Comparison of ENCODE assay signal across 14 cellular contexts in the genomic region with DNA sequence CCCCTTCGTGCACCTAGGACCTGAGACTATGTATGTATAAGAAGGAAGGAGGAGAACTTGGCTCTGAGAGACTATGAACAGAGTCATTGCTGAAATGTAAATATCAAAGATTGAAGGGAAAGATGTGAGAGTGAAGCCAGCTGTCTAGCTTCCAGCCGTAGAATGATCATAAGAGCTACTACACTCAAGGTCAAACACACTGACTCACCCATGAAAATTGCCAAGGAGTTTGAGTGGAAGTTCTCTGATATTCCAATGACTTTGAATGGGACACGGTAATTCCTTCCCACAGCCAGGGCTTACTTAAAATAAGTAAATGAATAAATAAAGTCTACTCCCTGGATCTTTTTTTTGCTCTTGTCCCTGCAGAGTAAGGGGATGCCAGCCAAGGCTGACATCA.
DNase-seq lines count a peak whose midpoint lies in the region; FAIRE-seq and TF ChIP-seq lines count a peak whose summit lies in the region.
"Had no signal": no experiment of that assay in that cellular context is flagged by ENCODE, and none has a peak within 500 bp of the region (broad histone marks: within the 10 kb centered on the region; RNA-seq: fewer than 3 reads in every experiment).

No MANE protein-coding gene starts in this region.

- no peak for FAIRE-seq in frontal cortex (lab: Jason Lieb, UNC)
- FAIRE-seq: GM12878 had no signal

- peaks cover 4% of the 10 kb centered on the region for H3K79me2 ChIP-seq in osteoblast (ENCODE audit: insufficient read depth, low read length)

- H3K4me3 ChIP-seq in osteoblast (ENCODE audit: insufficient read depth, low read length), result no peak overlapping the region
- no peak overlapping the region for H3K4me3 ChIP-seq in HAP-1
- H3K4me3 ChIP-seq: GM12878, vagina had no signal

- no peak overlapping the region for H2AFZ ChIP-seq in osteoblast (ENCODE audit: low read length)

- DNase-seq in DMS53 (lab: John Stamatoyannopoulos, UW) (peak; percentile 67), NCI-H446 (lab: John Stamatoyannopoulos, UW) (peak; percentile 22 to 67), fibroblast of the conjunctiva (ENCODE audit: low read depth) (peak; percentile 55), osteoblast (ENCODE audit: insufficient read length, low spot score, missing footprints) (peak; percentile 90), frontal cortex (ENCODE audit: low spot score in 2 of 2) (no peak), HAP-1 (ENCODE audit: low spot score in 2 of 2) (no peak), ureter (ENCODE audit: low spot score) (no peak)
- no peak for DNase-seq in stimulated activated naive CD4-positive, alpha-beta T cell (lab: John Stamatoyannopoulos, UW)
- DNase-seq: NCI-H1436, nucleus accumbens, RPMI8226 had no signal

- no peak overlapping the region for H3K27ac ChIP-seq in osteoblast (ENCODE audit: low read depth, low read length)
- H3K27ac ChIP-seq: HL-60, vagina had no signal

- H3K36me3 ChIP-seq in osteoblast (ENCODE audit: insufficient read depth, low read length) (no peaks in the 10 kb centered on the region), HAP-1 (replicated peaks) (no peaks in the 10 kb centered on the region)
- H3K36me3 ChIP-seq: vagina had no signal

- H3K27me3 ChIP-seq in osteoblast (ENCODE audit: insufficient read depth, low read length) (no peaks in the 10 kb centered on the region), HAP-1 (ENCODE audit: low read depth) (no peaks in the 10 kb centered on the region)
- H3K27me3 ChIP-seq: vagina had no signal

- H3K9me3 ChIP-seq in osteoblast (ENCODE audit: low read depth, low read length), result no peaks in the 10 kb centered on the region
- no peaks in the 10 kb centered on the region for H3K9me3 ChIP-seq in HAP-1
- H3K9me3 ChIP-seq: vagina had no signal

- peaks cover 10% of the 10 kb centered on the region for H3K4me1 ChIP-seq in osteoblast (ENCODE audit: insufficient read depth, low read length)
- no peaks in the 10 kb centered on the region for H3K4me1 ChIP-seq in HAP-1

- in situ Hi-C loops in HAP-1 (cut with MboI; ENCODE audit: low sequenced_read_pairs), result loop anchor here (25.0 kb wide), 1 partner anchor 1036 kb away; the partner anchor contains the start of gene BCL6

- peak overlapping the region; percentile 41 for H3K4me2 ChIP-seq in osteoblast (ENCODE audit: insufficient read depth, low read length)

- H4K20me1 ChIP-seq in osteoblast (ENCODE audit: insufficient read depth, low read length), result no peaks in the 10 kb centered on the region

- no peak for TF ChIP-seq CTCF in osteoblast (IDR thresholded peaks at IDR 0.05; ENCODE audit: extremely low read depth, low read depth, low read length)

Comparison
In these comparisons a context has a peak if more than half of its experiments do, and no peak if none do; other contexts are left out.
1. DNase-seq: peak in DMS53 (single experiment), NCI-H446 (2 of 2), fibroblast of the conjunctiva (single experiment) and osteoblast (single experiment); none in frontal cortex (0 of 2), HAP-1 (0 of 2), ureter (single experiment) and stimulated activated naive CD4-positive, alpha-beta T cell (0 of 6).